8 cellular contexts compared by ENCODE assay signal in genomic region chr3:49906004-49906860, GRCh38. TPM values are rescaled to one million over a fixed set of nuclear protein-coding genes. Genes with fewer than 3 reads are reported as not detected.
A peak's percentile ranks its signal among the peaks of the same experiment; 100 is the strongest.
DNase-seq lines count a peak whose midpoint lies in the region; ATAC-seq and TF ChIP-seq lines count a peak whose summit lies in the region.

No MANE protein-coding gene starts in this region.

- peak; percentile 62 for TF ChIP-seq RAD21 in SK-N-SH (IDR thresholded peaks at IDR 0.05; ENCODE audit: low read length)

- POLR2A ChIA-PET in SK-N-SH (lab: Yijun Ruan, JAX): no interaction called here

- H3K9me3 ChIP-seq in SK-N-SH (no peaks in the 10 kb centered on the region), adrenal gland (replicated peaks in 1 of 3) (no peaks in the 10 kb centered on the region), left ventricle myocardium inferior (replicated peaks) (no peaks in the 10 kb centered on the region)

- H3K27me3 ChIP-seq in SK-N-SH (ENCODE audit: insufficient read depth) (no peaks in the 10 kb centered on the region), adrenal gland (no peaks in the 10 kb centered on the region), left ventricle myocardium inferior (ENCODE audit: low read depth) (no peaks in the 10 kb centered on the region)

- H3K36me3 ChIP-seq in SK-N-SH (replicated peaks in 1 of 2; ENCODE audit: control insufficient read depth in 1 of 2, insufficient read depth in 2 of 2, low read length in 1 of 2) (peaks cover 0 to 5% of the 10 kb centered on the region in 2 experiments), adrenal gland (replicated peaks in 1 of 2) (peaks cover 0 to 6% of the 10 kb centered on the region in 2 donors), left ventricle myocardium inferior (peaks cover 25% of the 10 kb centered on the region)

- H2AFZ ChIP-seq in SK-N-SH (ENCODE audit: low read depth): no peak overlapping the region

- H4K20me1 ChIP-seq in SK-N-SH (ENCODE audit: insufficient read depth): no peaks in the 10 kb centered on the region

- no peaks in the 10 kb centered on the region for H3K9me2 ChIP-seq in SK-N-SH

- ATAC-seq in sciatic nerve (peak; percentile 72), HG03175 (IDR thresholded peaks at IDR 0.05; ENCODE audit: unreplicated experiment) (no peak), HG03159 (IDR thresholded peaks at IDR 0.05; ENCODE audit: unreplicated experiment) (no peak)

- CTCF ChIA-PET in SK-N-SH (lab: Yijun Ruan, JAX): interaction anchor here (0.8 to 2.0 kb wide), 13 partner anchors 8 to 367 kb away, joined by 3 to 8 read pairs (median 3); partner anchors contain the start of genes INKA1 and IP6K1

- H3K4me1 ChIP-seq in SK-N-SH (ENCODE audit: control insufficient read depth in 1 of 2, insufficient read depth in 2 of 2, low read depth in 1 of 2, low read length in 1 of 2): peaks cover 0 to 2% of the 10 kb centered on the region in 2 experiments; a peak in 2 of 4 replicates
- H3K4me1 ChIP-seq in adrenal gland (replicated peaks in 1 of 2): no peaks in the 10 kb centered on the region
- H3K4me1 ChIP-seq in left ventricle myocardium inferior: peaks cover 39% of the 10 kb centered on the region

- TF ChIP-seq CTCF in SK-N-SH (IDR thresholded peaks at IDR 0.05): peak; percentile 38
- peak; percentile 28 to 66 (median 60) for TF ChIP-seq CTCF in adrenal gland (IDR thresholded peaks at IDR 0.05)
- peak; percentile 80 for TF ChIP-seq CTCF in left ventricle myocardium inferior (IDR thresholded peaks at IDR 0.05; ENCODE audit: borderline replicate concordance)

- H3K27ac ChIP-seq in SK-N-SH (ENCODE audit: low read depth in 2 of 2, low read length in 1 of 2) (no peak overlapping the region), adrenal gland (peak overlapping the region in 1 of 5 donors; percentile 10), left ventricle myocardium inferior (replicated peaks) (peak overlapping the region; percentile 59)

- TF ChIP-seq POLR2A in adrenal gland (IDR thresholded peaks at IDR 0.05): no peak

- H3K9ac ChIP-seq in SK-N-SH: no peak overlapping the region

- intact Hi-C loops in adrenal gland (cut with DNase I) (loop anchor here (2.0 to 10.0 kb wide), 3 partner anchors 101 to 194 kb away; partner anchors contain the start of gene INKA1 (in 2 of the 2)), left ventricle myocardium inferior (cut with micrococcal nuclease) (no loop called here), sciatic nerve (cut with DNase I) (no loop called here)

- H3K4me2 ChIP-seq in SK-N-SH: no peak overlapping the region

- TF ChIP-seq EP300 in SK-N-SH (IDR thresholded peaks at IDR 0.05; ENCODE audit: borderline replicate concordance in 1 of 2, low read depth in 1 of 2, low read length in 1 of 2): no peak

- H3K4me3 ChIP-seq in SK-N-SH (ENCODE audit: low read depth in 2 of 2, low read length in 1 of 2) (peak overlapping the region in 1 of 2 experiments; percentile 32; a peak in 1 of 4 replicates), adrenal gland (peak overlapping the region in 1 of 4 donors; percentile 41), left ventricle myocardium inferior (peak overlapping the region; percentile 50)

- H3K79me2 ChIP-seq in SK-N-SH (ENCODE audit: insufficient read depth): no peaks in the 10 kb centered on the region

- DNase-seq in AG08395 (ENCODE audit: low spot score) (peak; percentile 83), GM19238 (ENCODE audit: insufficient read length, low spot score) (peak; percentile 83), SK-N-SH (peak; percentile 87), adrenal gland (peak in 3 of 7 donors; percentile 27 to 44 (median 44)), left ventricle myocardium inferior (peak; percentile 36), sciatic nerve (ENCODE audit: low spot score) (peak; percentile 70)

- 79% methylated on average over 13 of the region's 15 CpGs for WGBS in SK-N-SH (ENCODE audit: low lambda C conversion rate)
- 20 to 43% (median 27%) methylated on average over 7 to 15 of the region's 15 CpGs for WGBS in adrenal gland, 4 donors

- H3F3A ChIP-seq in SK-N-SH (replicated peaks; ENCODE audit: insufficient read depth): no peaks in the 10 kb centered on the region

TF ChIP-seq in SK-N-SH, 30 proteins besides CTCF, POLR2A, EP300 and RAD21:
- peak; percentile 66; the same call in 1 of the 2 replicates for TF ChIP-seq ZBTB33 (IDR thresholded peaks at IDR 0.05; ENCODE audit: borderline replicate concordance, low read depth)
- peak; percentile 37; the same call in 1 of the 2 replicates for TF ChIP-seq SMC3 (IDR thresholded peaks at IDR 0.05; ENCODE audit: low read depth, low read length)
- TF ChIP-seq NRF1 (IDR thresholded peaks at IDR 0.05; ENCODE audit: low read depth, low read length): no peak

RNA-seq across cellular contexts. Expression of gene MST1R, which starts 2.6 kb away (rescaled TPM):
- polyA plus RNA-seq in SK-N-SH (2012; rRNA removed): 0.23 and 0.36 TPM in 2 replicates
- polyA plus RNA-seq in SK-N-SH (2012; cell fraction: cytosol; rRNA removed): 0.06 and 0.09 TPM in 2 replicates
- 2.0 and 2.4 TPM in 2 replicates for polyA plus RNA-seq in SK-N-SH (2012; cell fraction: nucleus; rRNA removed)
- total RNA-seq in adrenal gland: 1 to 10 TPM in 1 of 8 donors, under 1 TPM in 6, not detected in 1; 0.40 to 1.2 (median 0.65) TPM
- polyA plus RNA-seq in adrenal gland: 1 to 10 TPM in 2 of 3 donors, under 1 TPM in 1; 0.18 to 2.5 (median 2.0) TPM
- 1.7 TPM for total RNA-seq in left ventricle myocardium inferior
- 2.7 TPM for total RNA-seq in sciatic nerve

RNA-seq across cellular contexts. Expression of gene MON1A, which starts 23.4 kb away (rescaled TPM):
- 10.9 and 12.0 TPM in 2 replicates for polyA plus RNA-seq in SK-N-SH (2012; rRNA removed)
- polyA plus RNA-seq in SK-N-SH (2012; cell fraction: cytosol; rRNA removed): 6.8 and 9.2 TPM in 2 replicates
- polyA plus RNA-seq in SK-N-SH (2012; cell fraction: nucleus; rRNA removed): 11.9 and 12.6 TPM in 2 replicates
- total RNA-seq in adrenal gland: 10 to 100 TPM; 11.5 to 21.1 (median 14.3) TPM
- 10 to 100 TPM; 10.6 to 14.2 (median 12.9) TPM for polyA plus RNA-seq in adrenal gland
- total RNA-seq in left ventricle myocardium inferior: 8.4 TPM
- total RNA-seq in sciatic nerve: 9.2 TPM

RNA-seq across cellular contexts. Expression of gene RBM6, which starts 33.7 kb away (rescaled TPM):
- polyA plus RNA-seq in SK-N-SH (2012; rRNA removed) (67.4 and 85.5 TPM in 2 replicates), adrenal gland (100 to 1,000 TPM in 2 of 3 donors, 10 to 100 TPM in 1; 54.6 to 700 (median 224) TPM)
- 52.6 and 56.6 TPM in 2 replicates for polyA plus RNA-seq in SK-N-SH (2012; cell fraction: cytosol; rRNA removed)
- polyA plus RNA-seq in SK-N-SH (2012; cell fraction: nucleus; rRNA removed): 295 and 305 TPM in 2 replicates
- total RNA-seq in adrenal gland (100 to 1,000 TPM in 2 of 8 donors, 10 to 100 TPM in 6; 34.8 to 105 (median 67.6) TPM), left ventricle myocardium inferior (40.4 TPM), sciatic nerve (148 TPM)

RNA-seq across cellular contexts. Expression of gene CAMKV, which starts 36.5 kb away (rescaled TPM):
- polyA plus RNA-seq in SK-N-SH (2012; rRNA removed) (0.53 and 1.7 TPM in 2 replicates), adrenal gland (1 to 10 TPM in 1 of 3 donors, under 1 TPM in 2; 0.27 to 1.1 (median 0.55) TPM)
- 0.51 and 1.9 TPM in 2 replicates for polyA plus RNA-seq in SK-N-SH (2012; cell fraction: cytosol; rRNA removed)
- 4.1 and 6.6 TPM in 2 replicates for polyA plus RNA-seq in SK-N-SH (2012; cell fraction: nucleus; rRNA removed)
- total RNA-seq in adrenal gland (1 to 10 TPM in 2 of 8 donors, under 1 TPM in 2, not detected in 4; 0.27 to 1.5 (median 0.87) TPM), left ventricle myocardium inferior (not detected), sciatic nerve (not detected)

RNA-seq across cellular contexts. Expression of gene TRAIP, which starts 49.9 kb away (rescaled TPM):
- polyA plus RNA-seq in SK-N-SH (2012; rRNA removed) (8.1 and 12.8 TPM in 2 replicates), adrenal gland (1 to 10 TPM; 2.1 to 3.3 (median 2.2) TPM)
- 4.8 and 7.6 TPM in 2 replicates for polyA plus RNA-seq in SK-N-SH (2012; cell fraction: cytosol; rRNA removed)
- 39.1 and 62.4 TPM in 2 replicates for polyA plus RNA-seq in SK-N-SH (2012; cell fraction: nucleus; rRNA removed)
- total RNA-seq in adrenal gland (1 to 10 TPM in 7 of 8 donors, under 1 TPM in 1; 0.60 to 6.3 (median 2.2) TPM), left ventricle myocardium inferior (0.63 TPM), sciatic nerve (4.2 TPM)

Comparison
In these comparisons a context has a peak if more than half of its experiments do, and no peak if none do; other contexts are left out.
1. intact Hi-C loops: an anchor here in adrenal gland (2.0 to 10.0 kb wide); none called in left ventricle myocardium inferior and sciatic nerve.